2 cellular contexts compared by ENCODE assay signal in genomic region chr6:159163901-159164370, GRCh38.
TF ChIP-seq lines count a peak whose summit lies in the region.

No MANE protein-coding gene starts in this region.

TF ChIP-seq in IMR-90, 13 proteins besides CTCF, POLR2A, EP300 and RAD21:
- TF ChIP-seq BHLHE40 (IDR thresholded peaks at IDR 0.05; ENCODE audit: low read depth, low read length): no peak
- no peak for TF ChIP-seq NFE2L2 (IDR thresholded peaks at IDR 0.05; ENCODE audit: low read depth, low read length)
- TF ChIP-seq USF2 (IDR thresholded peaks at IDR 0.05; ENCODE audit: low read depth, low read length): no peak
- TF ChIP-seq CEBPB (IDR thresholded peaks at IDR 0.05; ENCODE audit: low read depth, low read length): peak; percentile 98
- no peak for TF ChIP-seq CHD1 (IDR thresholded peaks at IDR 0.05; ENCODE audit: low read depth, low read length)
- TF ChIP-seq RCOR1 (IDR thresholded peaks at IDR 0.05; ENCODE audit: insufficient replicate concordance, low read length): no peak

TF ChIP-seq in K562, 482 proteins besides CTCF, POLR2A, EP300 and RAD21:
- TF ChIP-seq RFX1 (IDR thresholded peaks at IDR 0.05) (no peak), NELFE (IDR thresholded peaks at IDR 0.05; ENCODE audit: insufficient read depth, insufficient read length) (no peak), ZBTB26 (CRISPR knock-in tag; IDR thresholded peaks at IDR 0.05) (no peak), HOXB6 (CRISPR knock-in tag; IDR thresholded peaks at IDR 0.05; ENCODE audit: borderline replicate concordance) (no peak), ZNF583 (CRISPR knock-in tag; IDR thresholded peaks at IDR 0.05) (no peak), ILK (tag; IDR thresholded peaks at IDR 0.05; ENCODE audit: borderline replicate concordance, low read depth) (no peak), XRCC4 (IDR thresholded peaks at IDR 0.05; ENCODE audit: extremely low read depth, insufficient read depth, insufficient read length) (no peak), ZNF282 (CRISPR knock-in tag; IDR thresholded peaks at IDR 0.05) (no peak), CEBPB (tag; IDR thresholded peaks at IDR 0.05) (peak; percentile 93), ZNF324 (CRISPR knock-in tag; IDR thresholded peaks at IDR 0.05) (no peak), SMARCE1 (IDR thresholded peaks at IDR 0.05) (no peak), SMARCC2 (IDR thresholded peaks at IDR 0.05; ENCODE audit: low read depth) (no peak), KAT7 (CRISPR knock-in tag; IDR thresholded peaks at IDR 0.05; ENCODE audit: borderline replicate concordance) (no peak), TRIM25 (IDR thresholded peaks at IDR 0.05; ENCODE audit: borderline replicate concordance) (no peak), CBX8 (IDR thresholded peaks at IDR 0.05; ENCODE audit: borderline replicate concordance, extremely low read depth, low read depth, low read length, poor library complexity, severe bottlenecking) (no peak), CEBPG (CRISPR knock-in tag; IDR thresholded peaks at IDR 0.05) (peak; percentile 53; the same call in 1 of the 2 replicates), CEBPG (tag; conservative IDR thresholded peaks at IDR 0.05 in 1 of 2, IDR thresholded peaks at IDR 0.05 in 1 of 2) (peak; percentile 76 to 97), CHD1 (IDR thresholded peaks at IDR 0.05; ENCODE audit: low read length) (no peak), POLR2G (IDR thresholded peaks at IDR 0.05; ENCODE audit: low read depth, low read length) (no peak), THAP7 (CRISPR knock-in tag; IDR thresholded peaks at IDR 0.05) (no peak), IRF9 (tag; IDR thresholded peaks at IDR 0.05) (peak; percentile 65; the same call in 1 of the 2 replicates)
